27 cellular contexts compared by ENCODE assay signal in the genomic region with DNA sequence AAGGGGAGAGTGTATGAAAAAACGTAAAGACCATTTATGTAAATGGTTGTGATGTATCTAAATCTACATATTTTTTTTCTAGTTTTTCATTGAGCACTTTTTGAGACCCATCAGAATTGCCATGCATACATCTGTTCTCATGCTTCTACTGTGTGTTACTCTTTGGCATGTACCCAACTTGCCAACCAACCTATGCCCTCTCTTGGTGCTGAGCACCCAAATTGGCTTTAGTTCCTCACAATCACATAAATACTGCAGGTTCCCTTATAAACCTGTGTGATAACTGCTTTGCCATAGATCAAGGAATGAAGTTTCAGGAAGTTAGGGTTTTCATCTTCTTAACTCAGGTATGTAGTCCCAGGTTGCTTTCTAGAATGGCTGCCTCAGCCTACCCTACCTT. TPM values are rescaled to one million over a fixed set of nuclear protein-coding genes. Genes with fewer than 3 reads are reported as not detected.
A peak's percentile ranks its signal among the peaks of the same experiment; 100 is the strongest.
DNase-seq lines count a peak whose midpoint lies in the region; ATAC-seq, FAIRE-seq and TF ChIP-seq lines count a peak whose summit lies in the region.
"Had no signal": no experiment of that assay in that cellular context is flagged by ENCODE, and none has a peak within 500 bp of the region (broad histone marks: within the 10 kb centered on the region; RNA-seq: fewer than 3 reads in every experiment).

No MANE protein-coding gene starts in this region.

- H3K27me3 ChIP-seq in K562 (ENCODE audit: control insufficient read depth in 2 of 2, insufficient read depth in 2 of 2, low read length in 2 of 2) (no peaks in the 10 kb centered on the region), right lobe of liver (no peaks in the 10 kb centered on the region)
- H3K27me3 ChIP-seq: BE2C; BLaER1 treated with 17β-estradiol and CSF1 and Interleukin-3, amounts not matched to agents 10 nM and 100 nM had no signal

- H3K79me2 ChIP-seq in K562 (ENCODE audit: control insufficient read depth, insufficient read depth, low read length) = peaks cover 68% of the 10 kb centered on the region

- ATAC-seq in K562 = no peak
- ATAC-seq in left colon = peak; percentile 54
- peak in 3 of 4 donors; percentile 41 to 61 (median 51) for ATAC-seq in right lobe of liver
- ATAC-seq in GM18861 (IDR thresholded peaks at IDR 0.05; ENCODE audit: unreplicated experiment) = no peak

- peak overlapping the region; percentile 2; the same call in 1 of the 2 replicates for H3K4me2 ChIP-seq in K562 (ENCODE audit: insufficient read depth, low read length)
- H3K4me2 ChIP-seq: BLaER1 treated with 17β-estradiol and CSF1 and Interleukin-3, amounts not matched to agents 10 nM and 100 nM had no signal

- intact Hi-C loops in K562 (cut with micrococcal nuclease) = no loop called here
- intact Hi-C loops in left colon (cut with DNase I, micrococcal nuclease) = no loop called here
- intact Hi-C loops in right lobe of liver (cut with DNase I) = no loop called here

- no peak for TF ChIP-seq EP300 in K562 (IDR thresholded peaks at IDR 0.05; ENCODE audit: low read length)

- DNase-seq in K562 (ENCODE audit: extremely low read depth in 1 of 4, low spot score in 3 of 4) = no peak
- no peak for DNase-seq in left colon
- DNase-seq in right lobe of liver = no peak
- no peak for DNase-seq in pons (ENCODE audit: low spot score)
- DNase-seq in iPS-NIHi7 (ENCODE audit: extremely low spot score) = no peak
- DNase-seq: AML-193; BE2C; CD4-positive, alpha-beta T cell; CD8-positive, alpha-beta memory T cell; DMS 273 treated with DMSO at 0.1 percent for 48 hours; DMS53; DMS79 treated with DMSO at 0.1 percent for 48 hours; GF-D8; GOT3; HFFc6 had no signal

- no peak for TF ChIP-seq RAD21 in K562 (CRISPR knock-in tag; conservative IDR thresholded peaks at IDR 0.05 in 1 of 2, IDR thresholded peaks at IDR 0.05 in 1 of 2)

- H3K9me1 ChIP-seq in K562 (ENCODE audit: control insufficient read depth, insufficient read depth, low read length) = no peaks in the 10 kb centered on the region

- peaks cover 14% of the 10 kb centered on the region; the same call in 1 of the 3 replicates for H3K36me3 ChIP-seq in K562 (ENCODE audit: control insufficient read depth, insufficient read depth, low read length)
- H3K36me3 ChIP-seq in right lobe of liver = no peaks in the 10 kb centered on the region
- H3K36me3 ChIP-seq: BE2C; BLaER1 treated with 17β-estradiol and CSF1 and Interleukin-3, amounts not matched to agents 10 nM and 100 nM; HAP-1 had no signal

- peaks cover 16 to 62% of the 10 kb centered on the region in 2 experiments for H3K4me1 ChIP-seq in K562 (replicated peaks in 1 of 2; ENCODE audit: control insufficient read depth in 2 of 2, insufficient read depth in 2 of 2, low read length in 2 of 2)
- no peaks in the 10 kb centered on the region for H3K4me1 ChIP-seq in right lobe of liver
- H3K4me1 ChIP-seq: BE2C, HAP-1 had no signal

- no peaks in the 10 kb centered on the region for H4K20me1 ChIP-seq in K562 (replicated peaks; ENCODE audit: control insufficient read depth, insufficient read depth, low read length)
- H4K20me1 ChIP-seq: BLaER1 treated with 17β-estradiol and CSF1 and Interleukin-3, amounts not matched to agents 10 nM and 100 nM had no signal

- H3K9me3 ChIP-seq in K562 (replicated peaks; ENCODE audit: control insufficient read depth, insufficient read depth, low read depth, low read length) (peaks cover 2% of the 10 kb centered on the region; the same call in 1 of the 2 replicates), right lobe of liver (no peaks in the 10 kb centered on the region)
- H3K9me3 ChIP-seq: BE2C; BLaER1 treated with 17β-estradiol and CSF1 and Interleukin-3, amounts not matched to agents 10 nM and 100 nM; HAP-1 had no signal

- H3K9ac ChIP-seq in K562 (ENCODE audit: insufficient read depth in 1 of 2, low read depth in 2 of 2, low read length in 2 of 2) = no peak overlapping the region
- H3K9ac ChIP-seq: BLaER1 treated with 17β-estradiol and CSF1 and Interleukin-3, amounts not matched to agents 10 nM and 100 nM had no signal

- no TSS peak for BruUV-seq in K562 (replicated peaks; lab: Mats Ljungman, UMichigan)

- CTCF ChIA-PET in K562 (lab: Yijun Ruan, JAX; ENCODE audit: low intra/inter-chr PET ratio) = no interaction called here

- POLR2A ChIA-PET in K562 (lab: Yijun Ruan, JAX) = interaction anchor here (0.8 to 1.9 kb wide), 2 partner anchors 12 to 16 kb away, joined by 3 to 4 read pairs; no protein-coding TSS in a partner anchor

- no peak overlapping the region for H3K27ac ChIP-seq in K562 (ENCODE audit: extremely low read depth, low read depth, low read length)
- H3K27ac ChIP-seq in right lobe of liver = no peak overlapping the region
- H3K27ac ChIP-seq: 22Rv1; BLaER1 treated with 17β-estradiol and CSF1 and Interleukin-3, amounts not matched to agents 10 nM and 100 nM had no signal

- H3K4me3 ChIP-seq in K562 (no peak overlapping the region), right lobe of liver (no peak overlapping the region)
- H3K4me3 ChIP-seq: BLaER1 treated with 17β-estradiol and CSF1 and Interleukin-3, amounts not matched to agents 10 nM and 100 nM; HAP-1 had no signal

- TF ChIP-seq POLR2A in K562 (conservative IDR thresholded peaks at IDR 0.05) (no peak), right lobe of liver (IDR thresholded peaks at IDR 0.05) (no peak)

- WGBS in K562 (ENCODE audit: insufficient coverage, low coverage, missing lambda C conversion rate) = 73% methylated on average over 1 of the region's 1 CpG
- 93% methylated on average over 1 of the region's 1 CpG for WGBS in right lobe of liver (ENCODE audit: insufficient coverage, low coverage, low lambda C conversion rate, missing lambda C conversion rate)

- no peak for FAIRE-seq in K562 (lab: Jason Lieb, UNC)
- FAIRE-seq: A204.1, D721Med, GM12891, GM18507, H54 had no signal

- no peak overlapping the region for H2AFZ ChIP-seq in K562 (ENCODE audit: low read depth, low read length)

- in situ Hi-C loops in K562 (cut with MboI) = loop anchor here (25.0 kb wide), 1 partner anchor 1167 kb away; the partner anchor contains the start of gene RPS12

- TF ChIP-seq CTCF in K562 (IDR thresholded peaks at IDR 0.05 in 2 of 3, conservative IDR thresholded peaks at IDR 0.05 in 1 of 3; ENCODE audit: insufficient read depth in 2 of 3, low read depth in 1 of 3, low read length in 3 of 3) (no peak), right lobe of liver (IDR thresholded peaks at IDR 0.05) (no peak)

RNA-seq across cellular contexts. Expression of gene ENPP3, which starts 7.8 kb away (rescaled TPM):
- total RNA-seq in K562 (2011; cell fraction: chromatin; rRNA removed; ENCODE audit: low replicate concordance) = 51.5 and 84.3 TPM in 2 replicates
- 30.4 and 31.7 TPM in 2 replicates for total RNA-seq in K562 (2011; cell fraction: nucleolus; rRNA removed)
- 43.2 and 48.7 TPM in 2 replicates for total RNA-seq in K562 (2011; cell fraction: nucleoplasm; rRNA removed)
- 14.0 and 18.5 TPM in 2 replicates for total RNA-seq in K562 (2014; rRNA removed)
- total RNA-seq in K562 (2014; rRNA removed; fragmentation: Illumina TruSeq; extraction: Trizol) = 27.1 and 27.9 TPM in 2 replicates
- total RNA-seq in K562 (2015; rRNA removed; fragmentation: Illumina TruSeq; extraction: Trizol) = 20.7 and 23.0 TPM in 2 replicates
- total RNA-seq in K562 (2021) = 17.7 and 22.3 TPM in 2 replicates
- 21.6 and 32.8 TPM in 2 replicates for polyA plus RNA-seq in K562 (2011; rRNA removed)
- polyA plus RNA-seq in K562 (2011; cell fraction: cytosol; rRNA removed) = 7.3 and 11.4 TPM in 2 replicates
- polyA plus RNA-seq in K562 (2011; cell fraction: nucleus; rRNA removed) = 26.8 and 29.1 TPM in 2 replicates
- polyA plus RNA-seq in K562 (2012) = 14.6 and 15.7 TPM in 2 replicates
- polyA plus RNA-seq in K562 (2014; fragmentation: Illumina TruSeq; extraction: Trizol) = 18.1 and 21.6 TPM in 2 replicates
- 10 to 100 TPM; 15.1 to 23.5 TPM for polyA plus RNA-seq in K562 (2014; fragmentation: Nextera tagmentation; extraction: Ambion mirVana)
- polyA plus RNA-seq in K562 (2014; rRNA removed) = 17.4 and 17.8 TPM in 2 replicates
- 36.6 and 42.0 TPM in 2 replicates for polyA minus RNA-seq in K562 (2011; rRNA and poly(A)+ RNA removed)
- 4.6 and 9.1 TPM in 2 replicates for polyA minus RNA-seq in K562 (2011; cell fraction: cytosol; rRNA and poly(A)+ RNA removed)
- polyA minus RNA-seq in K562 (2011; cell fraction: nucleus; rRNA and poly(A)+ RNA removed) = 22.2 and 36.7 TPM in 2 replicates
- total RNA-seq in left colon = 10 to 100 TPM; 16.6 to 21.2 TPM
- 1 to 10 TPM in 4 of 6 experiments, under 1 TPM in 2; 0.63 to 2.7 (median 1.5) TPM for total RNA-seq in right lobe of liver
- total RNA-seq: Daoy, G401 had no signal
- polyA plus RNA-seq: CD14-positive monocyte had no signal

RNA-seq across cellular contexts. Expression of gene MED23, which starts 16.9 kb away (rescaled TPM):
- 76.0 and 208 TPM in 2 replicates for total RNA-seq in K562 (2011; cell fraction: chromatin; rRNA removed; ENCODE audit: low replicate concordance)
- 27.5 and 37.9 TPM in 2 replicates for total RNA-seq in K562 (2011; cell fraction: nucleolus; rRNA removed)
- total RNA-seq in K562 (2011; cell fraction: nucleoplasm; rRNA removed) = 64.8 and 77.9 TPM in 2 replicates
- total RNA-seq in K562 (2014; rRNA removed) (19.7 and 20.5 TPM in 2 replicates), K562 (2014; rRNA removed; fragmentation: Illumina TruSeq; extraction: Trizol) (37.1 and 38.5 TPM in 2 replicates), K562 (2015; rRNA removed; fragmentation: Illumina TruSeq; extraction: Trizol) (34.6 and 40.3 TPM in 2 replicates), K562 (2021) (27.1 and 27.2 TPM in 2 replicates), left colon (10 to 100 TPM; 26.5 to 29.5 TPM), right lobe of liver (10 to 100 TPM in 4 of 6 experiments, 1 to 10 TPM in 2; 8.8 to 13.8 (median 11.0) TPM)
- polyA plus RNA-seq in K562 (2011; rRNA removed) (61.2 and 66.2 TPM in 2 replicates), K562 (2014; fragmentation: Illumina TruSeq; extraction: Trizol) (24.0 and 28.6 TPM in 2 replicates), K562 (2014; fragmentation: Nextera tagmentation; extraction: Ambion mirVana) (10 to 100 TPM; 13.7 to 20.0 TPM), K562 (2014; rRNA removed) (22.8 and 25.2 TPM in 2 replicates)
- 15.9 and 32.1 TPM in 2 replicates for polyA plus RNA-seq in K562 (2011; cell fraction: cytosol; rRNA removed)
- polyA plus RNA-seq in K562 (2011; cell fraction: nucleus; rRNA removed) = 111 and 216 TPM in 2 replicates
- 12.4 and 12.6 TPM in 2 replicates for polyA plus RNA-seq in K562 (2012)
- 83.5 and 98.6 TPM in 2 replicates for polyA minus RNA-seq in K562 (2011; rRNA and poly(A)+ RNA removed)
- 21.8 and 27.6 TPM in 2 replicates for polyA minus RNA-seq in K562 (2011; cell fraction: cytosol; rRNA and poly(A)+ RNA removed)
- polyA minus RNA-seq in K562 (2011; cell fraction: nucleus; rRNA and poly(A)+ RNA removed) = 58.7 and 124 TPM in 2 replicates

RNA-seq across cellular contexts. Expression of gene OR2A4, which starts 56.3 kb away (rescaled TPM):
- total RNA-seq in K562 (2011; cell fraction: chromatin; rRNA removed; ENCODE audit: low replicate concordance) = not detected in 2 replicates
- total RNA-seq in K562 (2011; cell fraction: nucleolus; rRNA removed) = not detected in 2 replicates
- total RNA-seq in K562 (2011; cell fraction: nucleoplasm; rRNA removed) = not detected in 2 replicates
- total RNA-seq in K562 (2014; rRNA removed) = not detected in 2 replicates
- not detected in 2 replicates for total RNA-seq in K562 (2014; rRNA removed; fragmentation: Illumina TruSeq; extraction: Trizol)
- not detected in 2 replicates for total RNA-seq in K562 (2015; rRNA removed; fragmentation: Illumina TruSeq; extraction: Trizol)
- not detected in 2 replicates for total RNA-seq in K562 (2021)
- not detected in 2 replicates for polyA plus RNA-seq in K562 (2011; rRNA removed)
- polyA plus RNA-seq in K562 (2011; cell fraction: cytosol; rRNA removed) = not detected in 2 replicates
- polyA plus RNA-seq in K562 (2011; cell fraction: nucleus; rRNA removed) = 0.10 TPM in 1 of 2 replicates, not detected in the other
- 0.15 and 0.42 TPM in 2 replicates for polyA plus RNA-seq in K562 (2012)
- polyA plus RNA-seq in K562 (2014; fragmentation: Illumina TruSeq; extraction: Trizol) = 0.06 TPM in 1 of 2 replicates, not detected in the other
- polyA plus RNA-seq in K562 (2014; fragmentation: Nextera tagmentation; extraction: Ambion mirVana) = under 1 TPM; 0.21 to 0.25 TPM
- polyA plus RNA-seq in K562 (2014; rRNA removed) = not detected in 2 replicates
- not detected in 2 replicates for polyA minus RNA-seq in K562 (2011; rRNA and poly(A)+ RNA removed)
- not detected in 2 replicates for polyA minus RNA-seq in K562 (2011; cell fraction: cytosol; rRNA and poly(A)+ RNA removed)
- polyA minus RNA-seq in K562 (2011; cell fraction: nucleus; rRNA and poly(A)+ RNA removed) = not detected in 2 replicates
- under 1 TPM in 1 of 2 donors, not detected in 1; 0.31 TPM for total RNA-seq in left colon
- total RNA-seq in right lobe of liver = 1 to 10 TPM in 1 of 6 experiments, not detected in 5; 1.6 TPM
- total RNA-seq: CD4-positive, alpha-beta T cell; CD8-positive, alpha-beta memory T cell; Daoy; G401; HFFc6 had no signal
- polyA plus RNA-seq: CD14-positive monocyte; CD8-positive, alpha-beta memory T cell had no signal

Comparison
In these comparisons a context has a peak if more than half of its experiments do, and no peak if none do; other contexts are left out.
1. ATAC-seq: peak in left colon (single experiment) and right lobe of liver (3 of 4); none in K562 (single experiment) and GM18861 (single experiment).
2. RNA of gene ENPP3, which starts 7.8 kb away (total RNA-seq): 14.0 to 84.3 TPM in K562 and 16.6 to 21.2 TPM in left colon; 0.63 to 2.7 TPM in right lobe of liver; every median in the first group is over 4 times any median in the second.